21 cellular contexts compared by ENCODE assay signal in genomic region chr1:100313382-100313781, GRCh38. TPM values are rescaled to one million over a fixed set of nuclear protein-coding genes. Genes with fewer than 3 reads are reported as not detected.
DNase-seq lines count a peak whose midpoint lies in the region; ATAC-seq, FAIRE-seq and TF ChIP-seq lines count a peak whose summit lies in the region.
"Had no signal": no experiment of that assay in that cellular context is flagged by ENCODE, and none has a peak within 500 bp of the region (broad histone marks: within the 10 kb centered on the region; RNA-seq: fewer than 3 reads in every experiment).

No MANE protein-coding gene starts in this region.

- POLR2A ChIA-PET in SK-N-SH (lab: Yijun Ruan, JAX): no interaction called here

- no peaks in the 10 kb centered on the region for H3K79me2 ChIP-seq in astrocyte (ENCODE audit: insufficient read depth, low read length)
- H3K79me2 ChIP-seq in SK-N-SH (ENCODE audit: insufficient read depth): no peaks in the 10 kb centered on the region

- TF ChIP-seq EP300 in Ishikawa (IDR thresholded peaks at IDR 0.05; ENCODE audit: borderline replicate concordance) (peak; percentile 10; the same call in 1 of the 2 replicates), SK-N-SH (IDR thresholded peaks at IDR 0.05; ENCODE audit: borderline replicate concordance in 1 of 2, low read depth in 1 of 2, low read length in 1 of 2) (no peak)

- H3K27me3 Mint-ChIP-seq in astrocyte (ENCODE audit: low read depth, unreplicated experiment): peaks cover 1% of the 10 kb centered on the region
- H3K27me3 Mint-ChIP-seq: CD4-positive, alpha-beta T cell had no signal

- TF ChIP-seq CTCF in astrocyte (IDR thresholded peaks at IDR 0.05; ENCODE audit: insufficient read depth, low read depth, low read length) (no peak), upper lobe of right lung (IDR thresholded peaks at IDR 0.05) (no peak), SK-N-SH (IDR thresholded peaks at IDR 0.05) (no peak)

- H3K9me3 ChIP-seq in astrocyte (ENCODE audit: insufficient read depth, low read depth, low read length) (peaks cover 3% of the 10 kb centered on the region), upper lobe of right lung (no peaks in the 10 kb centered on the region), SK-N-SH (no peaks in the 10 kb centered on the region)
- H3K9me3 ChIP-seq: HAP-1 had no signal

- H3K4me2 ChIP-seq in astrocyte (ENCODE audit: low read length) (no peak overlapping the region), SK-N-SH (no peak overlapping the region)
- H3K4me2 ChIP-seq: BLaER1 had no signal

- H3K4me3 ChIP-seq in astrocyte (ENCODE audit: insufficient read depth, low read depth, low read length) (no peak overlapping the region), upper lobe of right lung (no peak overlapping the region), SK-N-SH (ENCODE audit: low read depth in 2 of 2, low read length in 1 of 2) (no peak overlapping the region)
- H3K4me3 ChIP-seq: BLaER1, GM12878, HAP-1 had no signal

- DNase-seq in astrocyte (ENCODE audit: low read depth): no peak
- peak; percentile 59 for DNase-seq in epithelial cell of prostate (ENCODE audit: low read depth, low spot score)
- no peak for DNase-seq in HuH-7 (ENCODE audit: low spot score)
- DNase-seq in upper lobe of right lung: no peak
- no peak for DNase-seq in SK-N-SH
- DNase-seq in stimulated activated CD4-positive, alpha-beta T cell treated with anti-CD3 and anti-CD28 coated beads, Interleukin-2, amount 100 ng/mL, for 48 hours: no peak
- DNase-seq: Caco-2; CD4-positive, alpha-beta T cell; DND-41; NCI-H1092 treated with DMSO at 0.1 percent for 48 hours; NCI-H1436 treated with DMSO at 0.1 percent for 48 hours; NCI-H2029; NCI-H345; NCI-H524; NCI-H82; Right ventricle myocardium superior had no signal

- no peaks in the 10 kb centered on the region for H3K4me1 Mint-ChIP-seq in astrocyte (ENCODE audit: low read depth, unreplicated experiment)

- ATAC-seq in upper lobe of right lung: no peak
- ATAC-seq: GM12878 had no signal

- H3K4me1 ChIP-seq in astrocyte (ENCODE audit: insufficient read depth, low read length): no peaks in the 10 kb centered on the region
- H3K4me1 ChIP-seq in upper lobe of right lung: no peaks in the 10 kb centered on the region
- no peaks in the 10 kb centered on the region for H3K4me1 ChIP-seq in SK-N-SH (ENCODE audit: control insufficient read depth in 1 of 2, insufficient read depth in 2 of 2, low read depth in 1 of 2, low read length in 1 of 2)
- H3K4me1 ChIP-seq: BLaER1, Caco-2, HAP-1 had no signal

- H3K36me3 ChIP-seq in astrocyte (ENCODE audit: insufficient read depth, low read length) (no peaks in the 10 kb centered on the region), upper lobe of right lung (no peaks in the 10 kb centered on the region), SK-N-SH (replicated peaks in 1 of 2; ENCODE audit: control insufficient read depth in 1 of 2, insufficient read depth in 2 of 2, low read length in 1 of 2) (no peaks in the 10 kb centered on the region)
- H3K36me3 ChIP-seq: BLaER1, HAP-1 had no signal

- peaks cover 2% of the 10 kb centered on the region for H3K9me3 Mint-ChIP-seq in astrocyte (ENCODE audit: unreplicated experiment)

- no peaks in the 10 kb centered on the region for H4K20me1 ChIP-seq in astrocyte (ENCODE audit: insufficient read depth, low read length)
- H4K20me1 ChIP-seq in SK-N-SH (ENCODE audit: insufficient read depth): no peaks in the 10 kb centered on the region
- H4K20me1 ChIP-seq: BLaER1 had no signal

- no peak overlapping the region for H3K27ac Mint-ChIP-seq in astrocyte (ENCODE audit: unreplicated experiment)
- H3K27ac Mint-ChIP-seq: CD4-positive, alpha-beta T cell; IgD-negative memory B cell had no signal

- CTCF ChIA-PET in SK-N-SH (lab: Yijun Ruan, JAX): no interaction called here

- WGBS in SK-N-SH (ENCODE audit: low lambda C conversion rate): 59% methylated on average over 4 of the region's 4 CpGs

- TF ChIP-seq RAD21 in Ishikawa (IDR thresholded peaks at IDR 0.05; ENCODE audit: low read depth): no peak
- TF ChIP-seq RAD21 in SK-N-SH (IDR thresholded peaks at IDR 0.05; ENCODE audit: low read length): no peak

- peak overlapping the region; percentile 18 for H2AFZ ChIP-seq in astrocyte (ENCODE audit: low read depth, low read length)
- H2AFZ ChIP-seq in SK-N-SH (ENCODE audit: low read depth): no peak overlapping the region

- H3K9ac ChIP-seq in astrocyte (ENCODE audit: low read length) (no peak overlapping the region), SK-N-SH (no peak overlapping the region)
- H3K9ac ChIP-seq: BLaER1 had no signal

- H3K27ac ChIP-seq in astrocyte (ENCODE audit: low read depth, low read length): no peak overlapping the region
- H3K27ac ChIP-seq in epithelial cell of prostate: peak overlapping the region; percentile 54
- H3K27ac ChIP-seq in upper lobe of right lung: no peak overlapping the region
- no peak overlapping the region for H3K27ac ChIP-seq in SK-N-SH (ENCODE audit: low read depth in 2 of 2, low read length in 1 of 2)
- H3K27ac ChIP-seq: BLaER1 had no signal

- H3K36me3 Mint-ChIP-seq in astrocyte (ENCODE audit: low read depth, unreplicated experiment): no peaks in the 10 kb centered on the region

- no peaks in the 10 kb centered on the region for H3K9me2 ChIP-seq in SK-N-SH

- H3K27me3 ChIP-seq in astrocyte (ENCODE audit: insufficient read depth, low read length) (peaks cover 3% of the 10 kb centered on the region), upper lobe of right lung (no peaks in the 10 kb centered on the region), SK-N-SH (ENCODE audit: insufficient read depth) (no peaks in the 10 kb centered on the region)
- H3K27me3 ChIP-seq: BLaER1 had no signal

- FAIRE-seq in astrocyte (lab: Jason Lieb, UNC): no peak
- FAIRE-seq: GM12878 had no signal

- H3K4me3 Mint-ChIP-seq in astrocyte (ENCODE audit: unreplicated experiment): no peak overlapping the region
- H3K4me3 Mint-ChIP-seq: CD4-positive, alpha-beta T cell; IgD-negative memory B cell had no signal

- H3F3A ChIP-seq in SK-N-SH (replicated peaks; ENCODE audit: insufficient read depth): no peaks in the 10 kb centered on the region

- intact Hi-C loops in upper lobe of right lung (cut with DNase I): no loop called here

TF ChIP-seq in Ishikawa, 13 proteins besides CTCF, POLR2A, EP300 and RAD21 (continues in another document):
- TF ChIP-seq CEBPB (IDR thresholded peaks at IDR 0.05) (no peak), TEAD4 (IDR thresholded peaks at IDR 0.05) (no peak), TCF12 (IDR thresholded peaks at IDR 0.05; ENCODE audit: low read depth) (no peak), CREB1 (IDR thresholded peaks at IDR 0.05; ENCODE audit: low read depth) (no peak), YY1 (IDR thresholded peaks at IDR 0.05; ENCODE audit: low read depth) (no peak), ZBTB7A (IDR thresholded peaks at IDR 0.05; ENCODE audit: low read depth) (no peak), MAX (IDR thresholded peaks at IDR 0.05) (no peak)

TF ChIP-seq in SK-N-SH, 30 proteins besides CTCF, POLR2A, EP300 and RAD21:
- TF ChIP-seq IRF3 (IDR thresholded peaks at IDR 0.05; ENCODE audit: low read depth, low read length): no peak
- TF ChIP-seq, protein P1, sequence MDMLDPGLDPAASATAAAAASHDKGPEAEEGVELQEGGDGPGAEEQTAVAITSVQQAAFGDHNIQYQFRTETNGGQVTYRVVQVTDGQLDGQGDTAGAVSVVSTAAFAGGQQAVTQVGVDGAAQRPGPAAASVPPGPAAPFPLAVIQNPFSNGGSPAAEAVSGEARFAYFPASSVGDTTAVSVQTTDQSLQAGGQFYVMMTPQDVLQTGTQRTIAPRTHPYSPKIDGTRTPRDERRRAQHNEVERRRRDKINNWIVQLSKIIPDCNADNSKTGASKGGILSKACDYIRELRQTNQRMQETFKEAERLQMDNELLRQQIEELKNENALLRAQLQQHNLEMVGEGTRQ (IDR thresholded peaks at IDR 0.05; ENCODE audit: borderline replicate concordance, low read depth, low read length): no peak
- TF ChIP-seq NFIC (IDR thresholded peaks at IDR 0.05; ENCODE audit: borderline replicate concordance): no peak
- TF ChIP-seq TEAD4 (IDR thresholded peaks at IDR 0.05; ENCODE audit: borderline replicate concordance, insufficient read depth): no peak
- TF ChIP-seq TCF12 (IDR thresholded peaks at IDR 0.05): no peak
- TF ChIP-seq FOSL2 (IDR thresholded peaks at IDR 0.05; ENCODE audit: borderline replicate concordance, low read depth): no peak

RNA-seq across cellular contexts. Expression of gene CDC14A, which starts 38.9 kb away (rescaled TPM):
- total RNA-seq in astrocyte (4.9 and 6.3 TPM in 2 replicates), upper lobe of right lung (12.0 TPM)
- polyA plus RNA-seq in SK-N-SH (2012; rRNA removed): 2.2 and 2.8 TPM in 2 replicates
- polyA plus RNA-seq in SK-N-SH (2012; cell fraction: cytosol; rRNA removed): 3.1 and 3.7 TPM in 2 replicates
- 3.1 and 6.3 TPM in 2 replicates for polyA plus RNA-seq in SK-N-SH (2012; cell fraction: nucleus; rRNA removed)

RNA-seq across cellular contexts. Expression of gene RTCA, which starts 47.4 kb away (rescaled TPM):
- total RNA-seq in astrocyte (73.9 and 78.0 TPM in 2 replicates), upper lobe of right lung (27.7 TPM)
- polyA plus RNA-seq in SK-N-SH (2012; rRNA removed): 17.3 and 24.3 TPM in 2 replicates
- polyA plus RNA-seq in SK-N-SH (2012; cell fraction: cytosol; rRNA removed): 25.1 and 35.4 TPM in 2 replicates
- polyA plus RNA-seq in SK-N-SH (2012; cell fraction: nucleus; rRNA removed): 24.7 and 31.1 TPM in 2 replicates
